In genomic region chr6:104239971-104240370, GRCh38 we compare ENCODE assay signal across 8 cellular contexts.
"Had no signal": no experiment of that assay in that cellular context is flagged by ENCODE, and none has a peak within 500 bp of the region (broad histone marks: within the 10 kb centered on the region; RNA-seq: fewer than 3 reads in every experiment).

No MANE protein-coding gene starts in this region.

- FAIRE-seq: HepG2, HTR-8/SVneo, K562 had no signal

- H3K4me1 Mint-ChIP-seq: IgD-negative memory B cell had no signal

- H3K27me3 Mint-ChIP-seq: IgD-negative memory B cell had no signal

- H3K27ac ChIP-seq: HL-60 had no signal

- H3K4me3 ChIP-seq: K562 had no signal

- H3K27ac Mint-ChIP-seq: IgD-negative memory B cell had no signal

- H3K36me3 Mint-ChIP-seq: IgD-negative memory B cell had no signal

- DNase-seq: IMR-90, KBM-7, KG1 had no signal
